ENCODE assay signal across 8 cellular contexts in genomic region chr19:47230921-47231214, GRCh38. TPM values are rescaled to one million over a fixed set of nuclear protein-coding genes. Genes with fewer than 3 reads are reported as not detected.
DNase-seq lines count a peak whose midpoint lies in the region; ATAC-seq, FAIRE-seq and TF ChIP-seq lines count a peak whose summit lies in the region.

BBC3 (minus strand) TSS chr19:47231199; CDS start chr19:47228431, 2,768 bp downstream.

- no TSS peak for BruUV-seq in IMR-90 (replicated peaks; lab: Mats Ljungman, UMichigan)

- H3K4me3 ChIP-seq in BJ (ENCODE audit: low read depth, low read length) (peak within 1 kb of the TSS; percentile 77), IMR-90 (ENCODE audit: insufficient read depth, low read depth, low read length) (peak within 1 kb of the TSS; percentile 96), colonic mucosa (peak within 1 kb of the TSS; percentile 95)

- peak within 1 kb of the TSS; percentile 100 for H3K23ac ChIP-seq in IMR-90 (ENCODE audit: low read depth, low read length)

- H3K9me3 Mint-ChIP-seq in naive B cell: no peaks in the 10 kb centered on the region

- peak within 1 kb of the TSS; percentile 38 for H4K5ac ChIP-seq in IMR-90 (ENCODE audit: low read depth, low read length)

- peak within 1 kb of the TSS; percentile 100 for H2BK20ac ChIP-seq in IMR-90 (ENCODE audit: low read depth, low read length)

- peaks cover 21 to 30% (median 26%) of the 10 kb centered on the region in 3 donors for H3K4me1 Mint-ChIP-seq in naive B cell

- intact Hi-C loops in IMR-90 (cut with micrococcal nuclease) (loop anchor here (1.0 kb wide), 1 partner anchor 13 kb away; no protein-coding TSS in a partner anchor), colonic mucosa (cut with DNase I) (no loop called here), posterior vena cava (cut with DNase I) (no loop called here)

- H2BK15ac ChIP-seq in IMR-90 (ENCODE audit: low read depth, low read length): peak within 1 kb of the TSS; percentile 100; the same call in 2 of the 3 replicates

- POLR2A ChIA-PET in BJ (lab: Charles Lee) (no interaction called here), IMR-90 (lab: Charles Lee; ENCODE audit: unreplicated experiment) (no interaction called here)

- TF ChIP-seq CTCF in BJ (IDR thresholded peaks at IDR 0.05; ENCODE audit: insufficient read depth, low read depth, low read length): no peak
- no peak for TF ChIP-seq CTCF in IMR-90 (conservative IDR thresholded peaks at IDR 0.05; ENCODE audit: low read depth, low read length)
- no peak for TF ChIP-seq CTCF in colonic mucosa (IDR thresholded peaks at IDR 0.05)

- H3K27ac ChIP-seq in IMR-90 (ENCODE audit: insufficient read depth, low read length): peak within 1 kb of the TSS; percentile 97
- peak within 1 kb of the TSS; percentile 88 for H3K27ac ChIP-seq in colonic mucosa

- TF ChIP-seq POLR2A in IMR-90 (IDR thresholded peaks at IDR 0.05; ENCODE audit: low read depth, low read length): no peak; the same call in 1 of the 2 replicates

- TF ChIP-seq RAD21 in IMR-90 (IDR thresholded peaks at IDR 0.05; ENCODE audit: low read length): no peak

- peak within 1 kb of the TSS; percentile 97 for H2AFZ ChIP-seq in IMR-90 (replicated peaks; ENCODE audit: low read length, poor library complexity)

- in situ Hi-C loops in IMR-90 (cut with MboI; ENCODE audit: low sequenced_read_pairs): no loop called here

- peak within 1 kb of the TSS; percentile 98 for H3K4me2 ChIP-seq in IMR-90 (ENCODE audit: low read depth, low read length)

- CTCF ChIA-PET in BJ (lab: Yijun Ruan, JAX): no interaction called here
- CTCF ChIA-PET in IMR-90 (lab: Yijun Ruan, JAX): no interaction called here

- H3K9ac ChIP-seq in IMR-90 (ENCODE audit: low read depth, low read length) (peak within 1 kb of the TSS; percentile 97), colonic mucosa (ENCODE audit: low read depth in 2 of 2, low read length in 2 of 2) (peak within 1 kb of the TSS; percentile 86 to 100)

- FAIRE-seq in RCC 7860 (lab: Jason Lieb, UNC): no peak

- H2AK5ac ChIP-seq in IMR-90 (ENCODE audit: low read depth, low read length): peak within 1 kb of the TSS; percentile 100

- H3K36me3 ChIP-seq in BJ (ENCODE audit: control insufficient read depth, insufficient read depth, low read length) (peaks cover 5% of the 10 kb centered on the region), IMR-90 (ENCODE audit: control insufficient read depth, insufficient read depth, low read length) (no peaks in the 10 kb centered on the region), colonic mucosa (no peaks in the 10 kb centered on the region)

- peaks cover 0 to 13% (median 4%) of the 10 kb centered on the region in 3 donors for H3K27me3 Mint-ChIP-seq in naive B cell

- H2BK5ac ChIP-seq in IMR-90 (ENCODE audit: low read depth, low read length, poor library complexity, severe bottlenecking): peak within 1 kb of the TSS; percentile 99

- H3K56ac ChIP-seq in IMR-90 (ENCODE audit: extremely low read depth, insufficient read depth, low read length): peak within 1 kb of the TSS; percentile 90

- dilution Hi-C loops in IMR-90 (cut with HindIII; ENCODE audit: low sequenced_read_pairs, unreplicated experiment): no loop called here

- peaks cover 25% of the 10 kb centered on the region for H3K4me1 ChIP-seq in IMR-90 (ENCODE audit: control insufficient read depth, insufficient read depth, low read length)
- H3K4me1 ChIP-seq in colonic mucosa: peaks cover 10% of the 10 kb centered on the region

- H3K79me1 ChIP-seq in IMR-90 (ENCODE audit: low read depth in 1 of 2, low read length in 2 of 2): peaks cover 10 to 44% of the 10 kb centered on the region in 2 experiments

- WGBS in IMR-90 (ENCODE audit: extremely low coverage in 2 of 2, insufficient read length in 1 of 2), 2 experiments: 1% methylated on average over 20 of the region's 43 CpGs; no CpG with 5 or more reads in 1 of the 2 experiments

- H3K9me3 ChIP-seq in IMR-90 (ENCODE audit: control insufficient read depth, insufficient read depth, low read length) (no peaks in the 10 kb centered on the region), colonic mucosa (no peaks in the 10 kb centered on the region)

- peak within 1 kb of the TSS; percentile 98 for H2BK120ac ChIP-seq in IMR-90 (ENCODE audit: low read depth, low read length)

- H3K36me3 Mint-ChIP-seq in naive B cell: no peaks in the 10 kb centered on the region

- peaks cover 29% of the 10 kb centered on the region for H4K20me1 ChIP-seq in IMR-90 (ENCODE audit: insufficient read depth, low read length)

- H3K4me3 Mint-ChIP-seq in naive B cell: peak within 1 kb of the TSS; percentile 40 to 87 (median 78)

- H3K27me3 ChIP-seq in BJ (ENCODE audit: control insufficient read depth, insufficient read depth, low read length) (no peaks in the 10 kb centered on the region), IMR-90 (ENCODE audit: control insufficient read depth, insufficient read depth, low read length) (no peaks in the 10 kb centered on the region), colonic mucosa (no peaks in the 10 kb centered on the region)

- H3K4ac ChIP-seq in IMR-90 (ENCODE audit: low read depth, low read length): peak within 1 kb of the TSS; percentile 100

- H2AK9ac ChIP-seq in IMR-90 (replicated peaks; ENCODE audit: low read depth, low read length, poor library complexity): peak within 1 kb of the TSS; percentile 99

- no peak for ATAC-seq in IMR-90 (ENCODE audit: low read depth)
- ATAC-seq in naive B cell (ENCODE audit: low read depth in 2 of 2): no peak

- H3K14ac ChIP-seq in IMR-90 (replicated peaks; ENCODE audit: low read depth, low read length): peak within 1 kb of the TSS; percentile 100

- peak within 1 kb of the TSS; percentile 85 to 96 for H4K8ac ChIP-seq in IMR-90 (ENCODE audit: low read depth in 2 of 2, low read length in 2 of 2)

- H3K27ac Mint-ChIP-seq in naive B cell: peak within 1 kb of the TSS; percentile 40 to 94 (median 88)

- peak within 1 kb of the TSS; percentile 64 for H3K18ac ChIP-seq in IMR-90 (ENCODE audit: low read depth, low read length)

- H3K9me1 ChIP-seq in IMR-90 (ENCODE audit: insufficient read depth, low read length): peaks cover 21% of the 10 kb centered on the region

- DNase-seq in BJ (ENCODE audit: low read depth): no peak
- no peak for DNase-seq in IMR-90
- DNase-seq in colonic mucosa: no peak
- no peak for DNase-seq in naive B cell
- DNase-seq in RCC 7860 (ENCODE audit: low spot score): no peak
- DNase-seq in stimulated activated CD4-positive, alpha-beta T cell treated with anti-CD3 and anti-CD28 coated beads, Interleukin-4, amount 100 ng/mL, for 4 hours: no peak
- no peak for DNase-seq in posterior vena cava (ENCODE audit: low spot score)
- no peak for DNase-seq in NCI-H748 (lab: John Stamatoyannopoulos, UW; ENCODE audit: unreplicated experiment)

- H4K91ac ChIP-seq in IMR-90 (ENCODE audit: insufficient read depth, low read depth, low read length): peak within 1 kb of the TSS; percentile 94

TF ChIP-seq in IMR-90, 13 proteins besides CTCF, POLR2A, EP300 and RAD21:
- TF ChIP-seq ELK1 (IDR thresholded peaks at IDR 0.05; ENCODE audit: borderline replicate concordance, low read depth, low read length) (no peak), MXI1 (IDR thresholded peaks at IDR 0.05; ENCODE audit: borderline replicate concordance, low read depth, low read length) (peak; percentile 20; the same call in 1 of the 2 replicates), RFX5 (IDR thresholded peaks at IDR 0.05; ENCODE audit: low read depth, low read length) (no peak), NFE2L2 (IDR thresholded peaks at IDR 0.05; ENCODE audit: low read depth, low read length) (no peak), BHLHE40 (IDR thresholded peaks at IDR 0.05; ENCODE audit: low read depth, low read length) (no peak)
TF ChIP-seq in IMR-90: peak in this region for 1.

RNA-seq across cellular contexts. Expression of gene BBC3, which starts in this region (rescaled TPM):
- polyA plus RNA-seq in BJ (2011; rRNA removed): 5.2 and 5.7 TPM in 2 replicates
- polyA minus RNA-seq in BJ (2011; rRNA and poly(A)+ RNA removed): 4.4 and 6.5 TPM in 2 replicates
- total RNA-seq in IMR-90 (2012; rRNA removed): 1.6 and 1.9 TPM in 2 replicates
- polyA plus RNA-seq in IMR-90 (2012; rRNA removed): 6.5 and 7.3 TPM in 2 replicates
- 4.4 and 12.4 TPM in 2 replicates for polyA plus RNA-seq in IMR-90 (2012; cell fraction: cytosol; rRNA removed)
- 14.7 and 19.5 TPM in 2 replicates for polyA plus RNA-seq in IMR-90 (2012; cell fraction: nucleus; rRNA removed; ENCODE audit: low replicate concordance)
- total RNA-seq in colonic mucosa: 10 to 100 TPM; 19.5 to 21.7 TPM
- polyA plus RNA-seq in naive B cell (ENCODE audit: low read depth in 6 of 6): 1 to 10 TPM in 2 of 6 donors, under 1 TPM in 4; 0.32 to 1.4 (median 0.70) TPM
- 1 to 10 TPM; 3.7 to 4.2 TPM for total RNA-seq in posterior vena cava
